In genomic region chr12:121955258-121956040, GRCh38 we compare ENCODE assay signal across 8 cellular contexts. TPM values are rescaled to one million over a fixed set of nuclear protein-coding genes. Genes with fewer than 3 reads are reported as not detected.
DNase-seq lines count a peak whose midpoint lies in the region; TF ChIP-seq lines count a peak whose summit lies in the region.

No MANE protein-coding gene starts in this region.

- no peaks in the 10 kb centered on the region for H4K20me1 ChIP-seq in neural progenitor cell (ENCODE audit: low read depth)

- H3K9me3 Mint-ChIP-seq in endodermal cell: peaks cover 4% of the 10 kb centered on the region
- peaks cover 2% of the 10 kb centered on the region for H3K9me3 Mint-ChIP-seq in neural progenitor cell

- DNase-seq in EH (ENCODE audit: low read depth) (peak; percentile 42), NCI-H748 treated with DMSO at 0.1 percent for 48 hours (lab: John Stamatoyannopoulos, UW) (peak; percentile 2), endodermal cell (no peak), neural progenitor cell (ENCODE audit: low spot score) (peak; percentile 43), NCI-H1048 (lab: John Stamatoyannopoulos, UW) (no peak), thyroid gland (no peak)
- DNase-seq in stimulated activated CD4-positive, alpha-beta T cell treated with anti-CD3 and anti-CD28 coated beads, Interleukin-4, amount 100 ng/mL, for 24 hours: no peak
- DNase-seq in stimulated activated CD4-positive, alpha-beta T cell treated with anti-CD3 and anti-CD28 coated beads, Interleukin-2, amount 100 ng/mL, for 48 hours: no peak

- H3K9me3 ChIP-seq in endodermal cell (ENCODE audit: control insufficient read depth, low read length): peaks cover 10% of the 10 kb centered on the region
- H3K9me3 ChIP-seq in neural progenitor cell (ENCODE audit: low read depth): no peaks in the 10 kb centered on the region
- no peaks in the 10 kb centered on the region for H3K9me3 ChIP-seq in thyroid gland

- H3F3A ChIP-seq in neural progenitor cell (ENCODE audit: low read depth): no peaks in the 10 kb centered on the region

- peak overlapping the region; percentile 72 for H2AFZ ChIP-seq in neural progenitor cell (replicated peaks)

- H3K79me2 ChIP-seq in neural progenitor cell (ENCODE audit: low read depth): no peaks in the 10 kb centered on the region

- H3K27ac ChIP-seq in endodermal cell (ENCODE audit: low read depth, low read length): no peak overlapping the region
- H3K27ac ChIP-seq in neural progenitor cell: no peak overlapping the region
- no peak overlapping the region for H3K27ac ChIP-seq in thyroid gland

- WGBS in endodermal cell (ENCODE audit: insufficient coverage in 1 of 2, insufficient read length in 1 of 2), 2 experiments: 93 to 96% methylated on average over 10 of the region's 10 CpGs
- 93 to 94% methylated on average over 10 of the region's 10 CpGs for WGBS in thyroid gland, 2 donors

- H3K9ac ChIP-seq in endodermal cell (ENCODE audit: extremely low read depth, low read length, poor library complexity, severe bottlenecking): no peak overlapping the region
- H3K9ac ChIP-seq in neural progenitor cell: no peak overlapping the region

- peak; percentile 80 for TF ChIP-seq CTCF in endodermal cell (conservative IDR thresholded peaks at IDR 0.05)
- peak; percentile 66 for TF ChIP-seq CTCF in neural progenitor cell (IDR thresholded peaks at IDR 0.05)
- TF ChIP-seq CTCF in thyroid gland (IDR thresholded peaks at IDR 0.05): peak in 3 of 6 experiments; percentile 28 to 45 (median 38)

- H3K4me1 ChIP-seq in endodermal cell (ENCODE audit: control insufficient read depth, insufficient read depth, low read length): no peaks in the 10 kb centered on the region
- H3K4me1 ChIP-seq in neural progenitor cell: peaks cover 3% of the 10 kb centered on the region
- H3K4me1 ChIP-seq in thyroid gland: peaks cover 0 to 6% of the 10 kb centered on the region in 2 donors

- H3K36me3 ChIP-seq in endodermal cell (ENCODE audit: control insufficient read depth, insufficient read depth, low read length): no peaks in the 10 kb centered on the region
- H3K36me3 ChIP-seq in neural progenitor cell: no peaks in the 10 kb centered on the region
- H3K36me3 ChIP-seq in thyroid gland: no peaks in the 10 kb centered on the region

- peaks cover 4% of the 10 kb centered on the region for H3K4me1 Mint-ChIP-seq in endodermal cell
- H3K4me1 Mint-ChIP-seq in neural progenitor cell: no peaks in the 10 kb centered on the region

- H3K27me3 Mint-ChIP-seq in endodermal cell (ENCODE audit: insufficient read depth) (peaks cover 2% of the 10 kb centered on the region), neural progenitor cell (ENCODE audit: insufficient read depth, low read depth) (peaks cover 4% of the 10 kb centered on the region)

- intact Hi-C loops in thyroid gland (cut with DNase I): no loop called here

- no peak overlapping the region for H3K27ac Mint-ChIP-seq in endodermal cell
- H3K27ac Mint-ChIP-seq in neural progenitor cell: no peak overlapping the region

- H3K4me3 ChIP-seq in endodermal cell (ENCODE audit: low read length) (no peak overlapping the region), neural progenitor cell (no peak overlapping the region), thyroid gland (replicated peaks in 1 of 3) (no peak overlapping the region)

- H3K27me3 ChIP-seq in endodermal cell (ENCODE audit: control insufficient read depth, insufficient read depth, low read length, poor library complexity, severe bottlenecking): no peaks in the 10 kb centered on the region
- no peaks in the 10 kb centered on the region for H3K27me3 ChIP-seq in neural progenitor cell
- no peaks in the 10 kb centered on the region for H3K27me3 ChIP-seq in thyroid gland

- H3K4me2 ChIP-seq in neural progenitor cell: no peak overlapping the region

- no peaks in the 10 kb centered on the region for H3K36me3 Mint-ChIP-seq in endodermal cell (ENCODE audit: low read depth)
- no peaks in the 10 kb centered on the region for H3K36me3 Mint-ChIP-seq in neural progenitor cell

- H3K4me3 Mint-ChIP-seq in endodermal cell: no peak overlapping the region
- H3K4me3 Mint-ChIP-seq in neural progenitor cell: peak overlapping the region; percentile 1

- no peak for TF ChIP-seq POLR2A in thyroid gland (IDR thresholded peaks at IDR 0.05)

RNA-seq across cellular contexts. Expression of gene CFAP251, which starts 37.1 kb away (rescaled TPM):
- total RNA-seq in endodermal cell: 10 to 100 TPM in 1 of 2 donors, 1 to 10 TPM in 1; 3.4 to 11.2 TPM
- polyA plus RNA-seq in endodermal cell (2013, experiment 1 of 2): 2.8 TPM
- polyA plus RNA-seq in endodermal cell (2013, experiment 2 of 2): 2.8 TPM
- 0.92 and 1.5 TPM in 2 replicates for total RNA-seq in neural progenitor cell (ENCODE audit: low replicate concordance)
- 10 to 100 TPM; 17.7 to 27.0 (median 23.7) TPM for total RNA-seq in thyroid gland

Comparison
In these comparisons a context has a peak if more than half of its experiments do, and no peak if none do; other contexts are left out.
1. DNase-seq: peak in EH (single experiment), NCI-H748 treated with DMSO at 0.1 percent for 48 hours (single experiment) and neural progenitor cell (single experiment); none in endodermal cell (single experiment), NCI-H1048 (single experiment), thyroid gland (0 of 2), stimulated activated CD4-positive, alpha-beta T cell treated with anti-CD3 and anti-CD28 coated beads, Interleukin-4, amount 100 ng/mL, for 24 hours (single experiment) and stimulated activated CD4-positive, alpha-beta T cell treated with anti-CD3 and anti-CD28 coated beads, Interleukin-2, amount 100 ng/mL, for 48 hours (0 of 2).